In genomic region chr11:125536834-125537233, GRCh38 we compare ENCODE assay signal across 2 cellular contexts. TPM values are rescaled to one million over a fixed set of nuclear protein-coding genes. Genes with fewer than 3 reads are reported as not detected.
"Had no signal": no experiment of that assay in that cellular context is flagged by ENCODE, and none has a peak within 500 bp of the region (broad histone marks: within the 10 kb centered on the region; RNA-seq: fewer than 3 reads in every experiment).

No MANE protein-coding gene starts in this region.

RNA-seq across cellular contexts. Expression of gene FEZ1, which starts 40.8 kb away (rescaled TPM):
- total RNA-seq: naive thymus-derived CD8-positive, alpha-beta T cell had no signal
- polyA plus RNA-seq: naive thymus-derived CD4-positive, alpha-beta T cell had no signal
